In genomic region chrX:107718156-107718621, GRCh38 we compare ENCODE assay signal across 8 cellular contexts. TPM values are rescaled to one million over a fixed set of nuclear protein-coding genes. Genes with fewer than 3 reads are reported as not detected.
A peak's percentile ranks its signal among the peaks of the same experiment; 100 is the strongest.
DNase-seq lines count a peak whose midpoint lies in the region; TF ChIP-seq lines count a peak whose summit lies in the region.

No MANE protein-coding gene starts in this region.

- TF ChIP-seq EP300 in Ishikawa (IDR thresholded peaks at IDR 0.05; ENCODE audit: borderline replicate concordance) = no peak
- TF ChIP-seq EP300 in ovary (IDR thresholded peaks at IDR 0.05) = peak; percentile 36

- H3K27me3 ChIP-seq in ovary = no peaks in the 10 kb centered on the region

- H3K4me1 ChIP-seq in ovary (ENCODE audit: insufficient read depth) (peaks cover 5% of the 10 kb centered on the region), urinary bladder (ENCODE audit: insufficient read depth) (no peaks in the 10 kb centered on the region)

- no peak for TF ChIP-seq POLR2A in ovary (IDR thresholded peaks at IDR 0.05)

- WGBS in ovary, 3 donors = 33 to 38% (median 35%) methylated on average over 3 of the region's 3 CpGs
- 44% methylated on average over 3 of the region's 3 CpGs for WGBS in urinary bladder

- peak; percentile 51 for DNase-seq in DMS 273 treated with DMSO at 0.1 percent for 48 hours (lab: John Stamatoyannopoulos, UW)
- peak; percentile 86 for DNase-seq in RKO (ENCODE audit: low spot score)
- peak; percentile 68 for DNase-seq in activated naive CD4-positive, alpha-beta T cell treated with Interleukin-2 at 50 U/mL for 16 hours
- DNase-seq in germinal center (ENCODE audit: low spot score) = peak; percentile 52
- DNase-seq in ovary = peak; percentile 61 to 92 (median 74)
- DNase-seq in ecto neural progenitor cell (ENCODE audit: low spot score) = no peak

- peak; percentile 62 to 86 (median 84) for TF ChIP-seq CTCF in ovary (IDR thresholded peaks at IDR 0.05)

- no peaks in the 10 kb centered on the region for H3K9me3 ChIP-seq in ovary

- H3K27ac ChIP-seq in ovary = no peak overlapping the region
- peak overlapping the region; percentile 18 for H3K27ac ChIP-seq in urinary bladder (ENCODE audit: low read depth)

- intact Hi-C loops in ovary (cut with DNase I) = loop anchor here in 2 of 4 donors (5.0 to 10.0 kb wide), 2 partner anchors 57 to 59 kb away; partner anchors contain the start of genes NCBP2L (in 2 of the 2) and TSC22D3 (in 2 of the 2)

- TF ChIP-seq RAD21 in Ishikawa (IDR thresholded peaks at IDR 0.05; ENCODE audit: low read depth) = peak; percentile 54

- H3K36me3 ChIP-seq in ovary (no peaks in the 10 kb centered on the region), urinary bladder (ENCODE audit: insufficient read depth) (peaks cover 5% of the 10 kb centered on the region)

- H3K4me3 ChIP-seq in ovary = no peak overlapping the region
- no peak overlapping the region for H3K4me3 ChIP-seq in urinary bladder (ENCODE audit: low read depth, low read length)

TF ChIP-seq in Ishikawa, 13 proteins besides CTCF, POLR2A, EP300 and RAD21:
- peak; percentile 77 for TF ChIP-seq CEBPB (IDR thresholded peaks at IDR 0.05)
- TF ChIP-seq USF1 (IDR thresholded peaks at IDR 0.05) = no peak
- no peak for TF ChIP-seq NFIC (IDR thresholded peaks at IDR 0.05)
- no peak for TF ChIP-seq ZBTB7A (IDR thresholded peaks at IDR 0.05; ENCODE audit: low read depth)
TF ChIP-seq in Ishikawa: peak in this region for 1.

RNA-seq across cellular contexts. Expression of gene TSC22D3, which starts 57.4 kb away (rescaled TPM):
- total RNA-seq in ovary (100 to 1,000 TPM in 6 of 7 donors, 10 to 100 TPM in 1; 91.5 to 645 (median 365) TPM), urinary bladder (63.2 TPM)
- polyA plus RNA-seq in ovary (100 to 1,000 TPM; 221 to 241 TPM), urinary bladder (843 TPM)

RNA-seq across cellular contexts. Expression of gene NCBP2L, which starts 59.3 kb away (rescaled TPM):
- 1 to 10 TPM in 2 of 7 donors, under 1 TPM in 4, not detected in 1; 0.28 to 1.6 (median 0.72) TPM for total RNA-seq in ovary
- under 1 TPM; 0.20 to 0.35 TPM for polyA plus RNA-seq in ovary
- total RNA-seq in urinary bladder = not detected
- polyA plus RNA-seq in urinary bladder = not detected
